Comparison of ENCODE assay signal across 1 cellular context in genomic region chr12:79934309-79935020, GRCh38.
A peak's percentile ranks its signal among the peaks of the same experiment; 100 is the strongest.
TF ChIP-seq lines count a peak whose summit lies in the region.

No MANE protein-coding gene starts in this region.

TF ChIP-seq in HepG2, 621 proteins besides CTCF, POLR2A, EP300 and RAD21 (continued from another document):
- TF ChIP-seq TEF (CRISPR knock-in tag; IDR thresholded peaks at IDR 0.05) = 0 out of 2 replicates have a peak, but pooled peaks have one; percentile 22
- no peak for TF ChIP-seq FOXO4 (CRISPR knock-in tag; conservative IDR thresholded peaks at IDR 0.05)
